Comparison of ENCODE assay signal across 9 cellular contexts in genomic region chr12:40446385-40446784, GRCh38.
A peak's percentile ranks its signal among the peaks of the same experiment; 100 is the strongest.
DNase-seq lines count a peak whose midpoint lies in the region; FAIRE-seq and TF ChIP-seq lines count a peak whose summit lies in the region.
"Had no signal": no experiment of that assay in that cellular context is flagged by ENCODE, and none has a peak within 500 bp of the region (broad histone marks: within the 10 kb centered on the region; RNA-seq: fewer than 3 reads in every experiment).

No MANE protein-coding gene starts in this region.

- H3K9me3 Mint-ChIP-seq in endodermal cell = no peaks in the 10 kb centered on the region

- H3K4me1 ChIP-seq in endodermal cell (ENCODE audit: control insufficient read depth, insufficient read depth, low read length) = no peaks in the 10 kb centered on the region
- no peaks in the 10 kb centered on the region for H3K4me1 ChIP-seq in uterus

- H3K27ac ChIP-seq in endodermal cell (ENCODE audit: low read depth, low read length) (no peak overlapping the region), uterus (no peak overlapping the region)

- no peak overlapping the region for H3K9ac ChIP-seq in endodermal cell (ENCODE audit: extremely low read depth, low read length, poor library complexity, severe bottlenecking)

- TF ChIP-seq CTCF in AG09319 (IDR thresholded peaks at IDR 0.05; ENCODE audit: low read depth, low read length) (peak; percentile 45), endodermal cell (conservative IDR thresholded peaks at IDR 0.05) (peak; percentile 75), uterus (IDR thresholded peaks at IDR 0.05) (no peak)

- TF ChIP-seq POLR2A in uterus (IDR thresholded peaks at IDR 0.05) = no peak

- H3K4me1 Mint-ChIP-seq in endodermal cell = no peaks in the 10 kb centered on the region

- H3K36me3 ChIP-seq in endodermal cell (ENCODE audit: control insufficient read depth, insufficient read depth, low read length) (no peaks in the 10 kb centered on the region), uterus (no peaks in the 10 kb centered on the region)

- no peak overlapping the region for H3K4me3 Mint-ChIP-seq in endodermal cell
- H3K4me3 Mint-ChIP-seq: activated naive CD8-positive, alpha-beta T cell had no signal

- H3K27me3 ChIP-seq in endodermal cell (ENCODE audit: control insufficient read depth, insufficient read depth, low read length, poor library complexity, severe bottlenecking) (no peaks in the 10 kb centered on the region), uterus (no peaks in the 10 kb centered on the region)

- H3K4me3 ChIP-seq in endodermal cell (ENCODE audit: low read length) (no peak overlapping the region), uterus (no peak overlapping the region)

- peak; percentile 84 for FAIRE-seq in GM19239 (lab: Jason Lieb, UNC)

- DNase-seq in AG09319 (ENCODE audit: extremely low read depth, low read depth) (no peak), GM19239 (ENCODE audit: insufficient read length, low spot score) (peak; percentile 1), LoVo (ENCODE audit: low spot score) (peak; percentile 21), endodermal cell (no peak), uterus (no peak)
- DNase-seq in stimulated activated CD4-positive, alpha-beta T cell treated with anti-CD3 and anti-CD28 coated beads, Interleukin-2, amount 100 ng/mL, for 24 hours = no peak
- no peak for DNase-seq in activated CD4-positive, alpha-beta T cell treated with anti-CD3 and anti-CD28 coated beads, Interleukin-2, amount 50 U/mL, for 48 hours
- no peak for DNase-seq in activated CD4-positive, alpha-beta T cell treated with anti-CD3 and anti-CD28 coated beads for 4 hours

- no peaks in the 10 kb centered on the region for H3K36me3 Mint-ChIP-seq in endodermal cell (ENCODE audit: low read depth)
- H3K36me3 Mint-ChIP-seq: activated naive CD8-positive, alpha-beta T cell had no signal

- no peaks in the 10 kb centered on the region for H3K27me3 Mint-ChIP-seq in endodermal cell (ENCODE audit: insufficient read depth)
- H3K27me3 Mint-ChIP-seq: activated naive CD8-positive, alpha-beta T cell had no signal

- no peak overlapping the region for H3K27ac Mint-ChIP-seq in endodermal cell
- H3K27ac Mint-ChIP-seq: activated naive CD8-positive, alpha-beta T cell had no signal

- intact Hi-C loops in uterus (cut with DNase I; ENCODE audit: low total_unique reads) = no loop called here

- H3K9me3 ChIP-seq in endodermal cell (ENCODE audit: control insufficient read depth, low read length) = no peaks in the 10 kb centered on the region
- no peaks in the 10 kb centered on the region for H3K9me3 ChIP-seq in uterus

Comparison
In these comparisons a context has a peak if more than half of its experiments do, and no peak if none do; other contexts are left out.
1. DNase-seq: peak in GM19239 (single experiment) and LoVo (single experiment); none in AG09319 (single experiment), endodermal cell (single experiment), stimulated activated CD4-positive, alpha-beta T cell treated with anti-CD3 and anti-CD28 coated beads, Interleukin-2, amount 100 ng/mL, for 24 hours (0 of 2), uterus (0 of 2), activated CD4-positive, alpha-beta T cell treated with anti-CD3 and anti-CD28 coated beads, Interleukin-2, amount 50 U/mL, for 48 hours (0 of 2) and activated CD4-positive, alpha-beta T cell treated with anti-CD3 and anti-CD28 coated beads for 4 hours (0 of 2).
2. CTCF ChIP-seq: peak in AG09319 (single experiment) and endodermal cell (single experiment); none in uterus (0 of 4).